In genomic region chr4:2395038-2395437, GRCh38 we compare ENCODE assay signal across 22 cellular contexts. TPM values are rescaled to one million over a fixed set of nuclear protein-coding genes. Genes with fewer than 3 reads are reported as not detected.
DNase-seq lines count a peak whose midpoint lies in the region; ATAC-seq and TF ChIP-seq lines count a peak whose summit lies in the region.
"Had no signal": no experiment of that assay in that cellular context is flagged by ENCODE, and none has a peak within 500 bp of the region (broad histone marks: within the 10 kb centered on the region; RNA-seq: fewer than 3 reads in every experiment).

No MANE protein-coding gene starts in this region.

- no peaks in the 10 kb centered on the region for H3K36me3 ChIP-seq in CD8-positive, alpha-beta memory T cell (ENCODE audit: insufficient read depth, low read length)
- H3K36me3 ChIP-seq in osteoblast (ENCODE audit: insufficient read depth, low read length): no peaks in the 10 kb centered on the region
- H3K36me3 ChIP-seq: ascending aorta, left lung had no signal

- H3K36me3 Mint-ChIP-seq in CD8-positive, alpha-beta memory T cell: peaks cover 0 to 4% (median 2%) of the 10 kb centered on the region in 3 donors
- H3K36me3 Mint-ChIP-seq in T-helper 17 cell (ENCODE audit: low read depth): no peaks in the 10 kb centered on the region
- peaks cover 49% of the 10 kb centered on the region for H3K36me3 Mint-ChIP-seq in effector memory CD8-positive, alpha-beta T cell (ENCODE audit: insufficient read depth)
- H3K36me3 Mint-ChIP-seq: CD4-positive, CD25-positive, alpha-beta regulatory T cell; naive thymus-derived CD8-positive, alpha-beta T cell had no signal

- H3K9me3 Mint-ChIP-seq in CD8-positive, alpha-beta memory T cell: no peaks in the 10 kb centered on the region
- no peaks in the 10 kb centered on the region for H3K9me3 Mint-ChIP-seq in effector memory CD8-positive, alpha-beta T cell
- H3K9me3 Mint-ChIP-seq: activated naive CD4-positive, alpha-beta T cell treated with anti-CD3 and anti-CD28 coated beads for 36 hours; naive thymus-derived CD8-positive, alpha-beta T cell had no signal

- peaks cover 35 to 64% (median 46%) of the 10 kb centered on the region in 3 donors for H3K4me1 Mint-ChIP-seq in CD8-positive, alpha-beta memory T cell
- peaks cover 47% of the 10 kb centered on the region for H3K4me1 Mint-ChIP-seq in T-helper 17 cell
- H3K4me1 Mint-ChIP-seq in effector memory CD8-positive, alpha-beta T cell (ENCODE audit: low read depth in 2 of 2): peaks cover 43 to 64% of the 10 kb centered on the region in 2 donors

- H2AFZ ChIP-seq in osteoblast (ENCODE audit: low read length): no peak overlapping the region

- H3K27ac ChIP-seq in CD8-positive, alpha-beta memory T cell (ENCODE audit: low read depth, low read length): peak overlapping the region; percentile 61
- H3K27ac ChIP-seq in osteoblast (ENCODE audit: low read depth, low read length): no peak overlapping the region
- H3K27ac ChIP-seq: ascending aorta, KMS-11, left lung had no signal

- CTCF ChIA-PET in CD8-positive, alpha-beta memory T cell (lab: Charles Lee): no interaction called here

- peaks cover 18% of the 10 kb centered on the region for H3K4me1 ChIP-seq in CD8-positive, alpha-beta memory T cell (ENCODE audit: insufficient read depth, low read length)
- peaks cover 3% of the 10 kb centered on the region for H3K4me1 ChIP-seq in osteoblast (ENCODE audit: insufficient read depth, low read length)
- H3K4me1 ChIP-seq: ascending aorta had no signal

- peak overlapping the region; percentile 13 for H3K4me2 ChIP-seq in osteoblast (ENCODE audit: insufficient read depth, low read length)
- H3K4me2 ChIP-seq: KMS-11 had no signal

- no peaks in the 10 kb centered on the region for H3K27me3 ChIP-seq in CD8-positive, alpha-beta memory T cell (ENCODE audit: insufficient read depth, low read length, poor library complexity, severe bottlenecking)
- H3K27me3 ChIP-seq in osteoblast (ENCODE audit: insufficient read depth, low read length): peaks cover 30% of the 10 kb centered on the region
- H3K27me3 ChIP-seq: ascending aorta had no signal

- DNase-seq in CD8-positive, alpha-beta memory T cell: peak in 1 of 5 donors; percentile 41
- no peak for DNase-seq in T-helper 17 cell
- DNase-seq in effector memory CD8-positive, alpha-beta T cell: no peak
- DNase-seq in osteoblast (ENCODE audit: insufficient read length, low spot score, missing footprints): peak; percentile 92
- no peak for DNase-seq in HuH-7 (ENCODE audit: low spot score)
- DNase-seq in GM10266 (ENCODE audit: extremely low spot score): no peak
- DNase-seq: activated CD8-positive, alpha-beta memory T cell treated with anti-CD3 and anti-CD28 coated beads for 24 hours; activated naive CD4-positive, alpha-beta T cell treated with anti-CD3 and anti-CD28 coated beads for 36 hours; activated T-cell treated with anti-CD3 and anti-CD28 coated beads, Interleukin-2, amount 50 U/mL, for 48 hours; CD4-positive, CD25-positive, alpha-beta regulatory T cell; cortex of kidney; GF-D8; naive thymus-derived CD8-positive, alpha-beta T cell; NCI-H1694 treated with DMSO at 0.1 percent for 48 hours; SHP77 had no signal

- peaks cover 0 to 6% of the 10 kb centered on the region in 2 donors for H3K27me3 Mint-ChIP-seq in CD8-positive, alpha-beta memory T cell
- H3K27me3 Mint-ChIP-seq in T-helper 17 cell: no peaks in the 10 kb centered on the region
- no peaks in the 10 kb centered on the region for H3K27me3 Mint-ChIP-seq in effector memory CD8-positive, alpha-beta T cell
- H3K27me3 Mint-ChIP-seq: CD4-positive, CD25-positive, alpha-beta regulatory T cell had no signal

- no peaks in the 10 kb centered on the region for H3K79me2 ChIP-seq in osteoblast (ENCODE audit: insufficient read depth, low read length)

- no peaks in the 10 kb centered on the region for H4K20me1 ChIP-seq in osteoblast (ENCODE audit: insufficient read depth, low read length)

- POLR2A ChIA-PET in CD8-positive, alpha-beta memory T cell (lab: Charles Lee): no interaction called here

- no peak overlapping the region for H3K27ac Mint-ChIP-seq in CD8-positive, alpha-beta memory T cell
- peak overlapping the region; percentile 60 for H3K27ac Mint-ChIP-seq in T-helper 17 cell
- peak overlapping the region; percentile 63 to 77 for H3K27ac Mint-ChIP-seq in effector memory CD8-positive, alpha-beta T cell
- H3K27ac Mint-ChIP-seq: activated naive CD4-positive, alpha-beta T cell treated with anti-CD3 and anti-CD28 coated beads for 36 hours had no signal

- peak overlapping the region in 1 of 7 donors; percentile 22 for H3K4me3 Mint-ChIP-seq in CD8-positive, alpha-beta memory T cell
- H3K4me3 Mint-ChIP-seq in T-helper 17 cell: no peak overlapping the region
- peak overlapping the region in 1 of 2 donors; percentile 29 for H3K4me3 Mint-ChIP-seq in effector memory CD8-positive, alpha-beta T cell
- H3K4me3 Mint-ChIP-seq: activated naive CD4-positive, alpha-beta T cell treated with anti-CD3 and anti-CD28 coated beads for 36 hours had no signal

- ATAC-seq in T-helper 17 cell: no peak
- ATAC-seq in effector memory CD8-positive, alpha-beta T cell (replicated peaks): no peak
- no peak for ATAC-seq in GM19463 (IDR thresholded peaks at IDR 0.05; ENCODE audit: unreplicated experiment)
- no peak for ATAC-seq in HG02981 (IDR thresholded peaks at IDR 0.05; ENCODE audit: unreplicated experiment)
- ATAC-seq: left lung; naive thymus-derived CD8-positive, alpha-beta T cell had no signal

- TF ChIP-seq CTCF in osteoblast (IDR thresholded peaks at IDR 0.05; ENCODE audit: extremely low read depth, low read depth, low read length): no peak
- no peak for TF ChIP-seq CTCF in GM10266 (IDR thresholded peaks at IDR 0.05; ENCODE audit: control insufficient read depth, insufficient read depth, low read depth, missing control alignments)

- H3K9me3 ChIP-seq in CD8-positive, alpha-beta memory T cell (ENCODE audit: low read length): no peaks in the 10 kb centered on the region
- H3K9me3 ChIP-seq in T-helper 17 cell (ENCODE audit: control insufficient read depth, low read length, poor library complexity, severe bottlenecking) (no peaks in the 10 kb centered on the region), osteoblast (ENCODE audit: low read depth, low read length) (no peaks in the 10 kb centered on the region)
- H3K9me3 ChIP-seq: ascending aorta, left lung had no signal

- H3K4me3 ChIP-seq in CD8-positive, alpha-beta memory T cell (ENCODE audit: low read length): no peak overlapping the region
- H3K4me3 ChIP-seq in osteoblast (ENCODE audit: insufficient read depth, low read length): no peak overlapping the region
- H3K4me3 ChIP-seq: ascending aorta, left lung had no signal

RNA-seq across cellular contexts. Expression of gene ZFYVE28, which starts 23.4 kb away (rescaled TPM):
- 10 to 100 TPM; 12.9 to 13.2 TPM for total RNA-seq in CD8-positive, alpha-beta memory T cell
- polyA plus RNA-seq in CD8-positive, alpha-beta memory T cell: 14.8 TPM
- total RNA-seq in T-helper 17 cell (10 to 100 TPM; 49.4 to 63.6 TPM), osteoblast (9.7 and 10.5 TPM in 2 replicates)

RNA-seq across cellular contexts. Expression of gene CFAP99, which starts 23.7 kb away (rescaled TPM):
- total RNA-seq in CD8-positive, alpha-beta memory T cell: under 1 TPM in 1 of 2 experiments, not detected in 1; 0.07 TPM
- not detected for polyA plus RNA-seq in CD8-positive, alpha-beta memory T cell
- total RNA-seq in T-helper 17 cell: under 1 TPM; 0.32 to 0.63 TPM
- under 0.01 TPM in 2 replicates for total RNA-seq in osteoblast
- total RNA-seq: activated naive CD4-positive, alpha-beta T cell treated with anti-CD3 and anti-CD28 coated beads for 36 hours; ascending aorta; naive thymus-derived CD8-positive, alpha-beta T cell had no signal
- polyA plus RNA-seq: AG04450; CD4-positive, CD25-positive, alpha-beta regulatory T cell; fibroblast of lung had no signal

Comparison
In these comparisons a context has a peak if more than half of its experiments do, and no peak if none do; other contexts are left out.
1. H3K27ac Mint-ChIP-seq: peak in T-helper 17 cell (single experiment) and effector memory CD8-positive, alpha-beta T cell (2 of 2); none in CD8-positive, alpha-beta memory T cell (0 of 8).